In the genomic region with DNA sequence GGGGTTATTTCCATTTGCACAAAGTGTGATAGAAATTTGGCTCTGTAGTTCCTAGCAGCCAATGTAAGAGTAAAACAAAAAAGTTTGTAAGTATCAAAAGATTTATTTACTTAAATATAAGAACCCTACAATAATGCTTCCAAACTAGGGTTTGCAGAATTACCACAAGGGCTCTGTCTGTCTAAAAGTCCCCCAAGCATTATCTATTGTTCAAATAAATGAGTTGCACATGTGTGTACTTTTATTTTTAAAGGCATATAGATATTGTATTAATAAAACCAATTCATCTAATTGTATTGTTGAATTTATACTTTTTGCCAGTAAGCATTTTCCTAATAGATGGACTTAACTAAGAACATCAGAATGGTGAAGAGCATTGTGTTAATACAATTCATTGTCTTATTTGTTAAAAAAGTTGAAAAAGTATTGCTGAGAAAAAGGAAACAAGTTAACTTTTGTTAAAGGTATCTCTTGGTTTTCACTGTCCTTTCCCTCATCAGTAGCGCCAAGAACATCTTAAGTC, we compare ENCODE assay signal across 12 cellular contexts. TPM values are rescaled to one million over a fixed set of nuclear protein-coding genes. Genes with fewer than 3 reads are reported as not detected.
DNase-seq lines count a peak whose midpoint lies in the region; ATAC-seq and TF ChIP-seq lines count a peak whose summit lies in the region.
"Had no signal": no experiment of that assay in that cellular context is flagged by ENCODE, and none has a peak within 500 bp of the region (broad histone marks: within the 10 kb centered on the region; RNA-seq: fewer than 3 reads in every experiment).

No MANE protein-coding gene starts in this region.

- peaks cover 4% of the 10 kb centered on the region for H3K9me3 Mint-ChIP-seq in CD4-positive, alpha-beta T cell
- H3K9me3 Mint-ChIP-seq in activated T-helper 2 cell treated with anti-CD3 and anti-CD28 coated beads, Interferon-gamma antibody, Interleukin-2, Interleukin-4, amounts not matched to agents 10 μg/mL and 5 μg/mL and 100 μg/mL, durations not matched to agents 14 hours and 24 hours and 36 hours: peaks cover 15% of the 10 kb centered on the region
- H3K9me3 Mint-ChIP-seq in naive B cell: peaks cover 0 to 7% (median 2%) of the 10 kb centered on the region in 7 donors
- H3K9me3 Mint-ChIP-seq: endodermal cell had no signal

- POLR2A ChIA-PET in CD4-positive, alpha-beta T cell (lab: Charles Lee): interaction anchor here (0.5 to 8.5 kb wide), 13 partner anchors 11 to 733 kb away, joined by 3 to 268 read pairs (median 11); no protein-coding TSS in a partner anchor

- no peaks in the 10 kb centered on the region for H3K9me3 ChIP-seq in CD4-positive, alpha-beta T cell (ENCODE audit: control insufficient read depth, low read length)

- peaks cover 64% of the 10 kb centered on the region for H3K4me1 Mint-ChIP-seq in CD4-positive, alpha-beta T cell (ENCODE audit: low read depth)
- H3K4me1 Mint-ChIP-seq in activated T-helper 2 cell treated with anti-CD3 and anti-CD28 coated beads, Interferon-gamma antibody, Interleukin-2, Interleukin-4, amounts not matched to agents 10 μg/mL and 5 μg/mL and 100 μg/mL, durations not matched to agents 14 hours and 24 hours and 36 hours (ENCODE audit: low read depth): peaks cover 59% of the 10 kb centered on the region
- peaks cover 46 to 61% (median 57%) of the 10 kb centered on the region in 3 donors for H3K4me1 Mint-ChIP-seq in naive B cell
- H3K4me1 Mint-ChIP-seq: endodermal cell had no signal

- intact Hi-C loops in CD4-positive, alpha-beta T cell (cut with DNase I, micrococcal nuclease): loop anchor here in 1 of 2 experiments (5.0 kb wide), 2 partner anchors 81 to 116 kb away; no protein-coding TSS in a partner anchor
- intact Hi-C loops in activated T-helper 2 cell treated with anti-CD3 and anti-CD28 coated beads, Interferon-gamma antibody, Interleukin-2, Interleukin-4, amounts not matched to agents 10 μg/mL and 5 μg/mL and 100 μg/mL, durations not matched to agents 14 hours and 24 hours and 36 hours (cut with micrococcal nuclease): no loop called here

- peaks cover 41% of the 10 kb centered on the region for H3K36me3 Mint-ChIP-seq in CD4-positive, alpha-beta T cell (ENCODE audit: low read depth)
- H3K36me3 Mint-ChIP-seq in activated T-helper 2 cell treated with anti-CD3 and anti-CD28 coated beads, Interferon-gamma antibody, Interleukin-2, Interleukin-4, amounts not matched to agents 10 μg/mL and 5 μg/mL and 100 μg/mL, durations not matched to agents 14 hours and 24 hours and 36 hours (ENCODE audit: low read depth): peaks cover 57% of the 10 kb centered on the region
- H3K36me3 Mint-ChIP-seq in naive B cell: peaks cover 15 to 25% of the 10 kb centered on the region in 2 donors

- H3K4me3 ChIP-seq in HL-60 (replicated peaks; ENCODE audit: insufficient read depth, low read length): no peak overlapping the region

- peak overlapping the region; percentile 98 for H3K27ac Mint-ChIP-seq in CD4-positive, alpha-beta T cell
- peak overlapping the region; percentile 94 for H3K27ac Mint-ChIP-seq in activated T-helper 2 cell treated with anti-CD3 and anti-CD28 coated beads, Interferon-gamma antibody, Interleukin-2, Interleukin-4, amounts not matched to agents 10 μg/mL and 5 μg/mL and 100 μg/mL, durations not matched to agents 14 hours and 24 hours and 36 hours
- peak overlapping the region; percentile 88 to 96 (median 94) for H3K27ac Mint-ChIP-seq in naive B cell
- H3K27ac Mint-ChIP-seq: endodermal cell had no signal

- no peak for DNase-seq in CD4-positive, alpha-beta T cell
- no peak for DNase-seq in HL-60 (ENCODE audit: low read depth in 1 of 2, low spot score in 1 of 2)
- no peak for DNase-seq in activated T-helper 2 cell treated with anti-CD3 and anti-CD28 coated beads, Interferon-gamma antibody, Interleukin-2, Interleukin-4, amounts not matched to agents 10 μg/mL and 5 μg/mL and 100 μg/mL, durations not matched to agents 14 hours and 24 hours and 36 hours (ENCODE audit: low spot score)
- DNase-seq in naive B cell: no peak
- DNase-seq in DMS153 treated with DMSO at 0.1 percent for 48 hours (lab: John Stamatoyannopoulos, UW; ENCODE audit: unreplicated experiment): no peak
- DNase-seq in retina: no peak
- no peak for DNase-seq in activated gamma-delta T cell (lab: John Stamatoyannopoulos, UW)
- no peak for DNase-seq in NK-92 (lab: John Stamatoyannopoulos, UW; ENCODE audit: unreplicated experiment)
- DNase-seq: endodermal cell, NCI-H1105 had no signal

- peak overlapping the region; percentile 95 for H3K4me3 Mint-ChIP-seq in CD4-positive, alpha-beta T cell
- H3K4me3 Mint-ChIP-seq in activated T-helper 2 cell treated with anti-CD3 and anti-CD28 coated beads, Interferon-gamma antibody, Interleukin-2, Interleukin-4, amounts not matched to agents 10 μg/mL and 5 μg/mL and 100 μg/mL, durations not matched to agents 14 hours and 24 hours and 36 hours (ENCODE audit: low read depth): peak overlapping the region; percentile 93
- H3K4me3 Mint-ChIP-seq in naive B cell: peak overlapping the region; percentile 6 to 96 (median 90)
- H3K4me3 Mint-ChIP-seq: endodermal cell had no signal

- peak overlapping the region; percentile 67 for H3K27ac ChIP-seq in CD4-positive, alpha-beta T cell (ENCODE audit: low read depth, low read length)
- H3K27ac ChIP-seq in HL-60 (replicated peaks): peak overlapping the region; percentile 89
- H3K27ac ChIP-seq: C4-2B had no signal

- H3K27me3 Mint-ChIP-seq in CD4-positive, alpha-beta T cell: no peaks in the 10 kb centered on the region
- no peaks in the 10 kb centered on the region for H3K27me3 Mint-ChIP-seq in activated T-helper 2 cell treated with anti-CD3 and anti-CD28 coated beads, Interferon-gamma antibody, Interleukin-2, Interleukin-4, amounts not matched to agents 10 μg/mL and 5 μg/mL and 100 μg/mL, durations not matched to agents 14 hours and 24 hours and 36 hours (ENCODE audit: low read depth)
- H3K27me3 Mint-ChIP-seq in naive B cell: no peaks in the 10 kb centered on the region

- CTCF ChIA-PET in CD4-positive, alpha-beta T cell (lab: Charles Lee): interaction anchor here (0.9 to 3.9 kb wide), 3 partner anchors 14 to 48 kb away, joined by 3 to 29 read pairs (median 3); no protein-coding TSS in a partner anchor

- ATAC-seq in CD4-positive, alpha-beta T cell (ENCODE audit: poor library complexity): no peak
- no peak for ATAC-seq in naive B cell (ENCODE audit: low read depth in 2 of 2)

- H3K27me3 ChIP-seq in CD4-positive, alpha-beta T cell (ENCODE audit: control insufficient read depth, insufficient read depth, low read length): no peaks in the 10 kb centered on the region
- no peaks in the 10 kb centered on the region for H3K27me3 ChIP-seq in HL-60 (ENCODE audit: insufficient read depth, poor library complexity, severe bottlenecking)

- no peak for TF ChIP-seq CTCF in CD4-positive, alpha-beta T cell (IDR thresholded peaks at IDR 0.05)
- no peak for TF ChIP-seq CTCF in HL-60 (IDR thresholded peaks at IDR 0.05; ENCODE audit: insufficient read depth, low read length)

RNA-seq across cellular contexts. Expression of gene PTPRC, which starts 0.9 kb away (rescaled TPM):
- 100 to 1,000 TPM; 661 to 698 TPM for total RNA-seq in CD4-positive, alpha-beta T cell
- total RNA-seq in activated T-helper 2 cell treated with anti-CD3 and anti-CD28 coated beads, Interferon-gamma antibody, Interleukin-2, Interleukin-4, amounts not matched to agents 10 μg/mL and 5 μg/mL and 100 μg/mL, durations not matched to agents 14 hours and 24 hours and 36 hours: 321 and 333 TPM in 2 replicates
- polyA plus RNA-seq in naive B cell (ENCODE audit: low read depth in 6 of 6): 1,000 to 10,000 TPM in 1 of 6 donors, 100 to 1,000 TPM in 5; 771 to 1,016 (median 851) TPM
- total RNA-seq: glomerular endothelial cell had no signal
